ENCODE assay signal across 8 cellular contexts in genomic region chr22:40533712-40534378, GRCh38.
DNase-seq lines count a peak whose midpoint lies in the region; ATAC-seq, FAIRE-seq and TF ChIP-seq lines count a peak whose summit lies in the region.

No MANE protein-coding gene starts in this region.

- peak; percentile 63 for DNase-seq in NCI-H82 (lab: John Stamatoyannopoulos, UW)
- DNase-seq in NCI-H82 treated with DMSO at 0.1 percent for 48 hours (lab: John Stamatoyannopoulos, UW; ENCODE audit: unreplicated experiment) = no peak
- peak in 3 of 5 experiments; percentile 26 to 95 (median 50) for DNase-seq in T-helper 2 cell
- peak in 3 of 61 donors; percentile 5 to 49 (median 7) for DNase-seq in caudate nucleus (lab: John Stamatoyannopoulos, UW)
- no peak for DNase-seq in lung (ENCODE audit: low spot score)
- peak; percentile 43 for DNase-seq in stimulated activated naive CD4-positive, alpha-beta T cell treated with Interleukin-2 at 50 U/mL for 16 hours (lab: John Stamatoyannopoulos, UW)
- no peak for DNase-seq in kidney

- H3K9ac ChIP-seq in kidney (ENCODE audit: low read length in 2 of 2) = no peak overlapping the region

- H3K9me3 ChIP-seq in lung (ENCODE audit: control insufficient read depth in 2 of 2, insufficient read depth in 1 of 2, low read length in 1 of 2) (no peaks in the 10 kb centered on the region), kidney (ENCODE audit: control insufficient read depth in 1 of 2, low read length in 2 of 2) (no peaks in the 10 kb centered on the region)

- intact Hi-C loops in kidney (cut with DNase I) = no loop called here

- 2 to 5% methylated on average over 4 of the region's 4 CpGs for WGBS in lung, 2 donors

- H3K36me3 ChIP-seq in lung (ENCODE audit: control insufficient read depth in 2 of 2, insufficient read depth in 2 of 2, low read length in 2 of 2) (no peaks in the 10 kb centered on the region), kidney (ENCODE audit: control insufficient read depth in 1 of 2, insufficient read depth in 2 of 2, low read length in 2 of 2) (no peaks in the 10 kb centered on the region)

- H3K4me3 ChIP-seq in lung (no peak overlapping the region), kidney (ENCODE audit: low read length in 2 of 2) (peak overlapping the region in 1 of 2 donors; percentile 24)

- FAIRE-seq in kidney (lab: Jason Lieb, UNC) = no peak

- no peaks in the 10 kb centered on the region for H3K27me3 ChIP-seq in lung (ENCODE audit: control insufficient read depth, insufficient read depth)

- peaks cover 2 to 13% of the 10 kb centered on the region in 2 donors for H3K4me1 ChIP-seq in lung (ENCODE audit: control insufficient read depth in 2 of 2, insufficient read depth in 2 of 2, low read length in 2 of 2)
- H3K4me1 ChIP-seq in kidney (ENCODE audit: control insufficient read depth in 1 of 2, insufficient read depth in 1 of 2, low read depth in 1 of 2, low read length in 2 of 2) = peaks cover 2 to 7% of the 10 kb centered on the region in 2 donors

- ATAC-seq in HG03342 (IDR thresholded peaks at IDR 0.05; ENCODE audit: unreplicated experiment) (peak; percentile 52), lung (ENCODE audit: insufficient read depth, low FRiP score) (peak; percentile 53)

- H3K27ac ChIP-seq in caudate nucleus (ENCODE audit: low read depth, low read length) = peak overlapping the region; percentile 54
- H3K27ac ChIP-seq in lung (ENCODE audit: low read depth in 1 of 2, low read length in 1 of 2) = peak overlapping the region in 1 of 2 donors; percentile 40
- peak overlapping the region in 1 of 2 donors; percentile 45 for H3K27ac ChIP-seq in kidney (ENCODE audit: low read depth in 2 of 2, low read length in 2 of 2)

- TF ChIP-seq CTCF in lung (IDR thresholded peaks at IDR 0.05; ENCODE audit: control extremely low read depth, extremely low read depth) (no peak), kidney (IDR thresholded peaks at IDR 0.05; ENCODE audit: borderline replicate concordance, extremely low read depth, insufficient read depth) (no peak)

Comparison
In these comparisons a context has a peak if more than half of its experiments do, and no peak if none do; other contexts are left out.
1. DNase-seq: peak in NCI-H82 (single experiment), T-helper 2 cell (3 of 5) and stimulated activated naive CD4-positive, alpha-beta T cell treated with Interleukin-2 at 50 U/mL for 16 hours (single experiment); none in NCI-H82 treated with DMSO at 0.1 percent for 48 hours (single experiment), lung (single experiment) and kidney (single experiment).